1 cellular context compared by ENCODE assay signal in genomic region chr19:48363500-48363809, GRCh38.
TF ChIP-seq lines count a peak whose summit lies in the region.

No MANE protein-coding gene starts in this region.

TF ChIP-seq in HepG2, 621 proteins besides CTCF, POLR2A, EP300 and RAD21 (continues in another document):
- TF ChIP-seq ZNF556 (CRISPR knock-in tag; IDR thresholded peaks at IDR 0.05; ENCODE audit: borderline replicate concordance) (0 out of 2 replicates have a peak, but pooled peaks have one; percentile 37), NCOA1 (CRISPR knock-in tag; IDR thresholded peaks at IDR 0.05) (peak; percentile 75), FIP1L1 (IDR thresholded peaks at IDR 0.05; ENCODE audit: borderline replicate concordance, insufficient read depth, low read depth, low read length) (0 out of 2 replicates have a peak, but pooled peaks have one; percentile 58), ZFP41 (CRISPR knock-in tag; IDR thresholded peaks at IDR 0.05; ENCODE audit: borderline replicate concordance) (0 out of 2 replicates have a peak, but pooled peaks have one; percentile 14), SP5 (CRISPR knock-in tag; IDR thresholded peaks at IDR 0.05; ENCODE audit: borderline replicate concordance, low read depth) (0 out of 2 replicates have a peak, but pooled peaks have one; percentile 5), AGO2 (optimal IDR thresholded peaks at IDR 0.05; ENCODE audit: low read depth, low read length) (peak; percentile 93), KDM5A (IDR thresholded peaks at IDR 0.05; ENCODE audit: borderline replicate concordance, low read length) (peak; percentile 49; the same call in 1 of the 2 replicates), ZBTB39 (CRISPR knock-in tag; IDR thresholded peaks at IDR 0.05) (peak; percentile 82; the same call in 1 of the 2 replicates), ZNF607 (CRISPR knock-in tag; IDR thresholded peaks at IDR 0.05; ENCODE audit: borderline replicate concordance) (peak; percentile 64; the same call in 1 of the 2 replicates), WIZ (CRISPR knock-in tag; IDR thresholded peaks at IDR 0.05) (0 out of 2 replicates have a peak, but pooled peaks have one; percentile 42), THAP9 (CRISPR knock-in tag; IDR thresholded peaks at IDR 0.05; ENCODE audit: borderline replicate concordance) (peak; percentile 55; the same call in 1 of the 2 replicates), HOXA3 (CRISPR knock-in tag; IDR thresholded peaks at IDR 0.05) (peak; percentile 19; the same call in 1 of the 2 replicates), TCF7 (IDR thresholded peaks at IDR 0.05; ENCODE audit: low read depth) (no peak), UBTF (CRISPR knock-in tag; IDR thresholded peaks at IDR 0.05) (peak; percentile 33; the same call in 1 of the 2 replicates), NFAT5 (CRISPR knock-in tag; IDR thresholded peaks at IDR 0.05) (peak; percentile 46; the same call in 1 of the 2 replicates), HMGXB4 (CRISPR knock-in tag; IDR thresholded peaks at IDR 0.05; ENCODE audit: borderline replicate concordance in 1 of 2, low read depth in 1 of 2) (peak in 1 of 2 experiments; percentile 37; a peak in 1 of 4 replicates), ZNF740 (CRISPR knock-in tag; IDR thresholded peaks at IDR 0.05) (peak; percentile 69; the same call in 1 of the 2 replicates), FOXJ3 (CRISPR knock-in tag; IDR thresholded peaks at IDR 0.05; ENCODE audit: borderline replicate concordance) (0 out of 2 replicates have a peak, but pooled peaks have one; percentile 15), TEAD2 (CRISPR knock-in tag; IDR thresholded peaks at IDR 0.05) (0 out of 2 replicates have a peak, but pooled peaks have one; percentile 35), PRDM15 (CRISPR knock-in tag; IDR thresholded peaks at IDR 0.05) (no peak), ZNF713 (CRISPR knock-in tag; IDR thresholded peaks at IDR 0.05) (no peak), ARID4A (CRISPR knock-in tag; IDR thresholded peaks at IDR 0.05; ENCODE audit: borderline replicate concordance) (peak; percentile 51; the same call in 1 of the 2 replicates), KLF13 (CRISPR knock-in tag; IDR thresholded peaks at IDR 0.05) (0 out of 2 replicates have a peak, but pooled peaks have one; percentile 37), ZNF614 (CRISPR knock-in tag; IDR thresholded peaks at IDR 0.05; ENCODE audit: borderline replicate concordance) (0 out of 2 replicates have a peak, but pooled peaks have one; percentile 4), PTBP1 (IDR thresholded peaks at IDR 0.05; ENCODE audit: low read depth, low read length, poor library complexity, severe bottlenecking) (no peak), HIVEP1 (CRISPR knock-in tag; IDR thresholded peaks at IDR 0.05) (peak; percentile 53; the same call in 1 of the 2 replicates), ZNF678 (CRISPR knock-in tag; IDR thresholded peaks at IDR 0.05) (0 out of 2 replicates have a peak, but pooled peaks have one; percentile 5)
